1 cellular context compared by ENCODE assay signal in the genomic region with DNA sequence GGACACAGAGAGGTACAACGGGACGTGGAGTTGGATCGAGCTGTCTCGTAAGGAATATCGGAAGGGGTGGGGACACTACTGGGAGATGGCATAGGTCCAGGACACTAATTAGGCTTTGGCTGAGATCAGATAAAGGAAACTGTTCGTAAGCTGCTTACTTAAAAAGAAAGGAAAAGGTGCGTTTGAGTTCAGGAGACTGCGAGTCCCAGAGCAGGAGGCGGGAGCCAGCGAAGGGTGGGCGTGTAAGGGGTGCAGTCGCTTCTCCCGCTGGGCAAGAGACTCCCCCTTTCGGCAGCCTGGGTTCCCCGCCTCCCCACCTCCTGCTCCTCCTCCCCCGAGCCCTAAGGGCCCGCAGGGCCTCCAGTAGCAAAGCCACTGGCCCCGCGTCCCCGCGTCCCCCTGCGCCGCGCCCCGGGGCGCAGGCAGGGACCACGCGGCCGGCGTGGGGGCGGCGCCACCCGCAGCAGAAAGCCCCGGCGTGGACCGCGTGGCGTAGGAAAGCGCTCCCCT.
A peak's percentile ranks its signal among the peaks of the same experiment; 100 is the strongest.
TF ChIP-seq lines count a peak whose summit lies in the region.

No MANE protein-coding gene starts in this region.

TF ChIP-seq in K562, 482 proteins besides CTCF, POLR2A, EP300 and RAD21 (continued from another document):
- TF ChIP-seq TAF15 (IDR thresholded peaks at IDR 0.05; ENCODE audit: low read depth, low read length): no peak
- no peak for TF ChIP-seq NR3C1 (CRISPR knock-in tag; IDR thresholded peaks at IDR 0.05)
- no peak for TF ChIP-seq HIVEP1 (CRISPR knock-in tag; IDR thresholded peaks at IDR 0.05)
- TF ChIP-seq WHSC1 (IDR thresholded peaks at IDR 0.05; ENCODE audit: low read length): no peak
- TF ChIP-seq NCOA4 (IDR thresholded peaks at IDR 0.05; ENCODE audit: partially characterized antibody): no peak
- no peak for TF ChIP-seq CREB3L1 (IDR thresholded peaks at IDR 0.05; ENCODE audit: borderline replicate concordance, low read depth)
- TF ChIP-seq HDAC2 (IDR thresholded peaks at IDR 0.05): no peak
- TF ChIP-seq ATF1 (CRISPR knock-in tag; IDR thresholded peaks at IDR 0.05): no peak
- no peak for TF ChIP-seq ATF1 (tag; IDR thresholded peaks at IDR 0.05)
- TF ChIP-seq NCOA2 (IDR thresholded peaks at IDR 0.05; ENCODE audit: partially characterized antibody in 2 of 2): no peak
- TF ChIP-seq OTX1 (CRISPR knock-in tag; IDR thresholded peaks at IDR 0.05): no peak
- no peak for TF ChIP-seq NFATC3 (IDR thresholded peaks at IDR 0.05)
- TF ChIP-seq ZNF583 (CRISPR knock-in tag; IDR thresholded peaks at IDR 0.05): no peak
- no peak for TF ChIP-seq BRF1 (IDR thresholded peaks at IDR 0.05; ENCODE audit: borderline replicate concordance, extremely low read depth, insufficient read length)
- TF ChIP-seq SOX6 (IDR thresholded peaks at IDR 0.05): peak; percentile 19; the same call in 1 of the 2 replicates
- TF ChIP-seq, protein P1, sequence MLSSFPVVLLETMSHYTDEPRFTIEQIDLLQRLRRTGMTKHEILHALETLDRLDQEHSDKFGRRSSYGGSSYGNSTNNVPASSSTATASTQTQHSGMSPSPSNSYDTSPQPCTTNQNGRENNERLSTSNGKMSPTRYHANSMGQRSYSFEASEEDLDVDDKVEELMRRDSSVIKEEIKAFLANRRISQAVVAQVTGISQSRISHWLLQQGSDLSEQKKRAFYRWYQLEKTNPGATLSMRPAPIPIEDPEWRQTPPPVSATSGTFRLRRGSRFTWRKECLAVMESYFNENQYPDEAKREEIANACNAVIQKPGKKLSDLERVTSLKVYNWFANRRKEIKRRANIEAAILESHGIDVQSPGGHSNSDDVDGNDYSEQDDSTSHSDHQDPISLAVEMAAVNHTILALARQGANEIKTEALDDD (IDR thresholded peaks at IDR 0.05): no peak
- TF ChIP-seq SMARCA4 (IDR thresholded peaks at IDR 0.05): 0 out of 2 replicates have a peak, but pooled peaks have one; percentile 10
- TF ChIP-seq CBX3 (IDR thresholded peaks at IDR 0.05; ENCODE audit: borderline replicate concordance in 1 of 2, low read length in 2 of 2): no peak
- no peak for TF ChIP-seq CHD4 (IDR thresholded peaks at IDR 0.05; ENCODE audit: insufficient read depth, insufficient replicate concordance, low read depth, low read length, poor library complexity, severe bottlenecking)
- no peak for TF ChIP-seq HINFP (tag; conservative IDR thresholded peaks at IDR 0.05; ENCODE audit: low read depth)
- TF ChIP-seq NR1H2 (CRISPR knock-in tag; IDR thresholded peaks at IDR 0.05): no peak
- TF ChIP-seq SAP30 (IDR thresholded peaks at IDR 0.05; ENCODE audit: borderline replicate concordance, insufficient read depth, low read depth, low read length, poor library complexity, severe bottlenecking): peak; percentile 46
- no peak for TF ChIP-seq MBD2 (IDR thresholded peaks at IDR 0.05; ENCODE audit: borderline replicate concordance, low read depth)
- TF ChIP-seq CUX1 (CRISPR knock-in tag; IDR thresholded peaks at IDR 0.05): no peak
- no peak for TF ChIP-seq CXXC5 (CRISPR knock-in tag; IDR thresholded peaks at IDR 0.05)
- peak; percentile 61; the same call in 1 of the 2 replicates for TF ChIP-seq DPF2 (IDR thresholded peaks at IDR 0.05)
- TF ChIP-seq NFIC (IDR thresholded peaks at IDR 0.05): peak; percentile 88
- TF ChIP-seq KLF13 (tag; IDR thresholded peaks at IDR 0.05; ENCODE audit: borderline replicate concordance, low read depth): no peak
- no peak for TF ChIP-seq ZKSCAN8 (CRISPR knock-in tag; IDR thresholded peaks at IDR 0.05)
- TF ChIP-seq, protein P2, sequence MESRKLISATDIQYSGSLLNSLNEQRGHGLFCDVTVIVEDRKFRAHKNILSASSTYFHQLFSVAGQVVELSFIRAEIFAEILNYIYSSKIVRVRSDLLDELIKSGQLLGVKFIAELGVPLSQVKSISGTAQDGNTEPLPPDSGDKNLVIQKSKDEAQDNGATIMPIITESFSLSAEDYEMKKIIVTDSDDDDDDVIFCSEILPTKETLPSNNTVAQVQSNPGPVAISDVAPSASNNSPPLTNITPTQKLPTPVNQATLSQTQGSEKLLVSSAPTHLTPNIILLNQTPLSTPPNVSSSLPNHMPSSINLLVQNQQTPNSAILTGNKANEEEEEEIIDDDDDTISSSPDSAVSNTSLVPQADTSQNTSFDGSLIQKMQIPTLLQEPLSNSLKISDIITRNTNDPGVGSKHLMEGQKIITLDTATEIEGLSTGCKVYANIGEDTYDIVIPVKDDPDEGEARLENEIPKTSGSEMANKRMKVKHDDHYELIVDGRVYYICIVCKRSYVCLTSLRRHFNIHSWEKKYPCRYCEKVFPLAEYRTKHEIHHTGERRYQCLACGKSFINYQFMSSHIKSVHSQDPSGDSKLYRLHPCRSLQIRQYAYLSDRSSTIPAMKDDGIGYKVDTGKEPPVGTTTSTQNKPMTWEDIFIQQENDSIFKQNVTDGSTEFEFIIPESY (CRISPR knock-in tag; IDR thresholded peaks at IDR 0.05): peak; percentile 28; the same call in 1 of the 2 replicates
- peak; percentile 22 for TF ChIP-seq EGR1 (conservative IDR thresholded peaks at IDR 0.05)
- TF ChIP-seq ZNF324 (CRISPR knock-in tag; IDR thresholded peaks at IDR 0.05): no peak
- no peak for TF ChIP-seq CCNT2 (IDR thresholded peaks at IDR 0.05; ENCODE audit: borderline replicate concordance, extremely low read depth, insufficient read length, low read depth, low read length)
- TF ChIP-seq ZNF175 (CRISPR knock-in tag; IDR thresholded peaks at IDR 0.05; ENCODE audit: low read depth): no peak
- TF ChIP-seq BRD9 (IDR thresholded peaks at IDR 0.05; ENCODE audit: low read depth, partially characterized antibody): peak; percentile 56
- TF ChIP-seq SIN3B (IDR thresholded peaks at IDR 0.05; ENCODE audit: low read depth): no peak
- TF ChIP-seq NFE2 (IDR thresholded peaks at IDR 0.05; ENCODE audit: low read depth): no peak
- TF ChIP-seq TFE3 (CRISPR knock-in tag; IDR thresholded peaks at IDR 0.05): no peak
